Comparison of ENCODE assay signal across 21 cellular contexts in genomic region chr7:326845-327304, GRCh38. TPM values are rescaled to one million over a fixed set of nuclear protein-coding genes. Genes with fewer than 3 reads are reported as not detected.
DNase-seq lines count a peak whose midpoint lies in the region; ATAC-seq and TF ChIP-seq lines count a peak whose summit lies in the region.
"Had no signal": no experiment of that assay in that cellular context is flagged by ENCODE, and none has a peak within 500 bp of the region (broad histone marks: within the 10 kb centered on the region; RNA-seq: fewer than 3 reads in every experiment).

No MANE protein-coding gene starts in this region.

- H3K36me3 ChIP-seq in hepatocyte (replicated peaks; ENCODE audit: insufficient read depth, low read depth) (no peaks in the 10 kb centered on the region), upper lobe of right lung (no peaks in the 10 kb centered on the region), GM23338 (ENCODE audit: insufficient read depth) (no peaks in the 10 kb centered on the region)

- peaks cover 36% of the 10 kb centered on the region for H3K27me3 Mint-ChIP-seq in activated naive CD4-positive, alpha-beta T cell treated with anti-CD3 and anti-CD28 coated beads, Interleukin-2, amount 10 ng/mL, durations not matched to agents 7 days and 5 days
- H3K27me3 Mint-ChIP-seq in GM23338 (ENCODE audit: insufficient read depth, low read depth, poor library complexity) = peaks cover 2% of the 10 kb centered on the region

- H3K9me2 ChIP-seq in hepatocyte (replicated peaks; ENCODE audit: insufficient read depth) (no peaks in the 10 kb centered on the region), GM23338 (ENCODE audit: insufficient read depth) (no peaks in the 10 kb centered on the region)

- no peaks in the 10 kb centered on the region for H3K9me3 Mint-ChIP-seq in activated naive CD4-positive, alpha-beta T cell treated with anti-CD3 and anti-CD28 coated beads, Interleukin-2, amount 10 ng/mL, durations not matched to agents 7 days and 5 days
- no peaks in the 10 kb centered on the region for H3K9me3 Mint-ChIP-seq in activated naive CD4-positive, alpha-beta T cell treated with anti-CD3 and anti-CD28 coated beads, Interleukin-2, amount 50 U/mL, for 72 hours
- peaks cover 2% of the 10 kb centered on the region; the same call in 1 of the 3 replicates for H3K9me3 Mint-ChIP-seq in GM23338
- H3K9me3 Mint-ChIP-seq: activated CD4-positive, alpha-beta memory T cell treated with anti-CD3 and anti-CD28 coated beads, Interleukin-2, amount 10 ng/mL, durations not matched to agents 7 days and 5 days; activated naive CD8-positive, alpha-beta T cell treated with anti-CD3 and anti-CD28 coated beads, Interleukin-2, amount 50 U/mL, for 24 hours; activated T-cell treated with anti-CD3 and anti-CD28 coated beads, Interleukin-2, amount 50 U/mL, for 72 hours had no signal

- H3K9me3 ChIP-seq in hepatocyte (ENCODE audit: low read depth) (no peaks in the 10 kb centered on the region), upper lobe of right lung (no peaks in the 10 kb centered on the region)

- H3K4me3 ChIP-seq in hepatocyte (no peak overlapping the region), upper lobe of right lung (no peak overlapping the region), GM23338 (no peak overlapping the region)
- H3K4me3 ChIP-seq: skin epidermis had no signal

- H3K36me3 Mint-ChIP-seq in activated naive CD4-positive, alpha-beta T cell treated with anti-CD3 and anti-CD28 coated beads, Interleukin-2, amount 10 ng/mL, durations not matched to agents 7 days and 5 days = no peaks in the 10 kb centered on the region
- H3K36me3 Mint-ChIP-seq in activated naive CD4-positive, alpha-beta T cell treated with anti-CD3 and anti-CD28 coated beads, Interleukin-2, amount 50 U/mL, for 72 hours = no peaks in the 10 kb centered on the region
- no peaks in the 10 kb centered on the region for H3K36me3 Mint-ChIP-seq in GM23338 (ENCODE audit: low read depth)

- H3F3A ChIP-seq in GM23338 (replicated peaks; ENCODE audit: low read depth) = no peaks in the 10 kb centered on the region

- CTCF ChIA-PET in activated naive CD4-positive, alpha-beta T cell treated with anti-CD3 and anti-CD28 coated beads, Interleukin-2, amount 10 ng/mL, durations not matched to agents 7 days and 5 days (lab: Charles Lee) = no interaction called here

- 32% methylated on average over 5 of the region's 5 CpGs for WGBS in hepatocyte (ENCODE audit: low lambda C conversion rate, missing lambda C conversion rate)

- H3K4me1 Mint-ChIP-seq in activated naive CD4-positive, alpha-beta T cell treated with anti-CD3 and anti-CD28 coated beads, Interleukin-2, amount 10 ng/mL, durations not matched to agents 7 days and 5 days = no peaks in the 10 kb centered on the region
- H3K4me1 Mint-ChIP-seq in GM23338 = no peaks in the 10 kb centered on the region; the same call in 2 of the 3 replicates
- H3K4me1 Mint-ChIP-seq: activated CD4-positive, alpha-beta memory T cell treated with anti-CD3 and anti-CD28 coated beads, Interleukin-2, amount 10 ng/mL, durations not matched to agents 7 days and 5 days; activated naive CD8-positive, alpha-beta T cell treated with anti-CD3 and anti-CD28 coated beads, Interleukin-2, amount 50 U/mL, for 24 hours had no signal

- intact Hi-C loops in upper lobe of right lung (cut with DNase I) = loop anchor here (10.0 kb wide), 1 partner anchor 518 kb away; no protein-coding TSS in a partner anchor

- H3K4me1 ChIP-seq in hepatocyte (ENCODE audit: insufficient read depth) = peaks cover 31% of the 10 kb centered on the region
- H3K4me1 ChIP-seq in upper lobe of right lung = peaks cover 8% of the 10 kb centered on the region
- H3K4me1 ChIP-seq in GM23338 (ENCODE audit: insufficient read depth) = no peaks in the 10 kb centered on the region

- no peak for ATAC-seq in activated naive CD4-positive, alpha-beta T cell treated with anti-CD3 and anti-CD28 coated beads, Interleukin-2, amount 50 U/mL, for 72 hours
- ATAC-seq in upper lobe of right lung = peak; percentile 82
- ATAC-seq in GM23338 = no peak
- ATAC-seq: activated naive CD8-positive, alpha-beta T cell treated with anti-CD3 and anti-CD28 coated beads, Interleukin-2, amount 50 U/mL, for 24 hours; activated T-cell treated with anti-CD3 and anti-CD28 coated beads, Interleukin-2, amount 50 U/mL, for 72 hours had no signal

- no peak overlapping the region for H3K4me3 Mint-ChIP-seq in activated naive CD4-positive, alpha-beta T cell treated with anti-CD3 and anti-CD28 coated beads, Interleukin-2, amount 10 ng/mL, durations not matched to agents 7 days and 5 days
- no peak overlapping the region for H3K4me3 Mint-ChIP-seq in GM23338
- H3K4me3 Mint-ChIP-seq: activated CD4-positive, alpha-beta memory T cell treated with anti-CD3 and anti-CD28 coated beads, Interleukin-2, amount 10 ng/mL, durations not matched to agents 7 days and 5 days; activated naive CD8-positive, alpha-beta T cell treated with anti-CD3 and anti-CD28 coated beads, Interleukin-2, amount 50 U/mL, for 24 hours; activated T-cell treated with anti-CD3 and anti-CD28 coated beads, Interleukin-2, amount 50 U/mL, for 72 hours had no signal

- peak; percentile 11 for DNase-seq in activated naive CD4-positive, alpha-beta T cell treated with anti-CD3 and anti-CD28 coated beads, Interleukin-2, amount 10 ng/mL, durations not matched to agents 7 days and 5 days
- no peak for DNase-seq in activated naive CD4-positive, alpha-beta T cell treated with anti-CD3 and anti-CD28 coated beads, Interleukin-2, amount 50 U/mL, for 72 hours (ENCODE audit: low spot score in 2 of 2)
- DNase-seq in hepatocyte (ENCODE audit: low spot score) (peak; percentile 78), mucosa of gallbladder (ENCODE audit: low spot score) (peak; percentile 64), upper lobe of right lung (no peak), DMS153 (lab: John Stamatoyannopoulos, UW) (no peak), GM23338 (ENCODE audit: low spot score) (no peak)
- no peak for DNase-seq in stimulated activated CD4-positive, alpha-beta T cell treated with anti-CD3 and anti-CD28 coated beads, Interleukin-1b, Interleukin-23, amount 100 ng/mL, for 48 hours
- DNase-seq: activated CD4-positive, alpha-beta memory T cell treated with anti-CD3 and anti-CD28 coated beads, Interleukin-2, amount 10 ng/mL, durations not matched to agents 7 days and 5 days; activated naive CD8-positive, alpha-beta T cell treated with anti-CD3 and anti-CD28 coated beads, Interleukin-2, amount 50 U/mL, for 24 hours; activated T-cell treated with anti-CD3 and anti-CD28 coated beads, Interleukin-2, amount 50 U/mL, for 72 hours; central memory CD4-positive, alpha-beta T cell; mesendoderm; NCI-H1105; NCI-H2227 treated with DMSO at 0.1 percent for 48 hours had no signal

- H3K27me3 ChIP-seq in hepatocyte (no peaks in the 10 kb centered on the region), upper lobe of right lung (no peaks in the 10 kb centered on the region), GM23338 (ENCODE audit: insufficient read depth) (no peaks in the 10 kb centered on the region)

- H3K27ac ChIP-seq in hepatocyte (peak overlapping the region; percentile 87), upper lobe of right lung (peak overlapping the region; percentile 65), GM23338 (ENCODE audit: low read depth) (no peak overlapping the region)
- H3K27ac ChIP-seq: C4-2B, RWPE1 had no signal

- H4K20me1 ChIP-seq in hepatocyte (ENCODE audit: insufficient read depth, poor library complexity, severe bottlenecking) = no peaks in the 10 kb centered on the region
- H4K20me1 ChIP-seq in GM23338 (replicated peaks; ENCODE audit: insufficient read depth) = no peaks in the 10 kb centered on the region

- no peak overlapping the region for H3K4me2 ChIP-seq in hepatocyte
- H3K4me2 ChIP-seq in GM23338 = no peak overlapping the region

- H3K27ac Mint-ChIP-seq in activated naive CD4-positive, alpha-beta T cell treated with anti-CD3 and anti-CD28 coated beads, Interleukin-2, amount 10 ng/mL, durations not matched to agents 7 days and 5 days = no peak overlapping the region
- no peak overlapping the region for H3K27ac Mint-ChIP-seq in activated naive CD4-positive, alpha-beta T cell treated with anti-CD3 and anti-CD28 coated beads, Interleukin-2, amount 50 U/mL, for 72 hours
- no peak overlapping the region for H3K27ac Mint-ChIP-seq in GM23338
- H3K27ac Mint-ChIP-seq: activated CD4-positive, alpha-beta memory T cell treated with anti-CD3 and anti-CD28 coated beads, Interleukin-2, amount 10 ng/mL, durations not matched to agents 7 days and 5 days; activated naive CD8-positive, alpha-beta T cell treated with anti-CD3 and anti-CD28 coated beads, Interleukin-2, amount 50 U/mL, for 24 hours; activated T-cell treated with anti-CD3 and anti-CD28 coated beads, Interleukin-2, amount 50 U/mL, for 72 hours had no signal

- TF ChIP-seq CTCF in hepatocyte (IDR thresholded peaks at IDR 0.05; ENCODE audit: poor library complexity) (no peak), upper lobe of right lung (IDR thresholded peaks at IDR 0.05) (no peak), GM23338 (conservative IDR thresholded peaks at IDR 0.05; ENCODE audit: low read depth in 2 of 2) (no peak)

- H2AFZ ChIP-seq in hepatocyte (no peak overlapping the region), GM23338 (no peak overlapping the region)

- H3K79me2 ChIP-seq in hepatocyte (no peaks in the 10 kb centered on the region), GM23338 (replicated peaks; ENCODE audit: insufficient read depth) (no peaks in the 10 kb centered on the region)

TF ChIP-seq in GM23338, 12 proteins besides CTCF, POLR2A, EP300 and RAD21 (continues in another document):
- TF ChIP-seq EZH2phosphoT487 (IDR thresholded peaks at IDR 0.05; ENCODE audit: unreplicated experiment) (no peak), JUNB (IDR thresholded peaks at IDR 0.05; ENCODE audit: unreplicated experiment) (no peak)

RNA-seq across cellular contexts. Expression of gene FOXL3, which starts 36.9 kb away (rescaled TPM):
- total RNA-seq in activated naive CD4-positive, alpha-beta T cell treated with anti-CD3 and anti-CD28 coated beads, Interleukin-2, amount 50 U/mL, for 72 hours = not detected
- not detected in 2 replicates for total RNA-seq in hepatocyte
- not detected in 2 replicates for polyA plus RNA-seq in hepatocyte
- total RNA-seq in mucosa of gallbladder = not detected
- total RNA-seq in upper lobe of right lung = not detected
- not detected in 2 replicates for total RNA-seq in GM23338 (2014; rRNA removed; shearing (Covaris generic))
- not detected in 2 replicates for polyA plus RNA-seq in GM23338 (2016; fragmentation: Nextera tagmentation; extraction: Ambion mirVana)
- total RNA-seq: A172; activated CD4-positive, alpha-beta memory T cell treated with anti-CD3 and anti-CD28 coated beads, Interleukin-2, amount 10 ng/mL, durations not matched to agents 7 days and 5 days; activated T-cell treated with anti-CD3 and anti-CD28 coated beads, Interleukin-2, amount 50 U/mL, for 72 hours; omental fat pad; ureter had no signal

Comparison
In these comparisons a context has a peak if more than half of its experiments do, and no peak if none do; other contexts are left out.
1. DNase-seq: peak in activated naive CD4-positive, alpha-beta T cell treated with anti-CD3 and anti-CD28 coated beads, Interleukin-2, amount 10 ng/mL, durations not matched to agents 7 days and 5 days (single experiment), hepatocyte (single experiment) and mucosa of gallbladder (single experiment); none in activated naive CD4-positive, alpha-beta T cell treated with anti-CD3 and anti-CD28 coated beads, Interleukin-2, amount 50 U/mL, for 72 hours (0 of 2), upper lobe of right lung (single experiment), DMS153 (single experiment), stimulated activated CD4-positive, alpha-beta T cell treated with anti-CD3 and anti-CD28 coated beads, Interleukin-1b, Interleukin-23, amount 100 ng/mL, for 48 hours (single experiment) and GM23338 (single experiment).